In genomic region chr7:108146070-108146842, GRCh38 we compare ENCODE assay signal across 9 cellular contexts. TPM values are rescaled to one million over a fixed set of nuclear protein-coding genes. Genes with fewer than 3 reads are reported as not detected.
DNase-seq lines count a peak whose midpoint lies in the region; ATAC-seq and TF ChIP-seq lines count a peak whose summit lies in the region.
"Had no signal": no experiment of that assay in that cellular context is flagged by ENCODE, and none has a peak within 500 bp of the region (broad histone marks: within the 10 kb centered on the region; RNA-seq: fewer than 3 reads in every experiment).

No MANE protein-coding gene starts in this region.

- no peak overlapping the region for H3K27ac ChIP-seq in transverse colon

- peaks cover 0 to 6% (median 2%) of the 10 kb centered on the region in 4 donors for H3K4me1 ChIP-seq in transverse colon

- no peaks in the 10 kb centered on the region for H3K9me3 Mint-ChIP-seq in nephron
- H3K9me3 Mint-ChIP-seq: dendritic cell treated with granulocyte-macrophage colony-stimulating factor and Interleukin-4, amounts not matched to agents 40 ng/mL and 50 ng/mL, for 4 days had no signal

- in situ Hi-C loops in transverse colon (cut with MboI; ENCODE audit: low pct_ligation_motif_present in 1 of 4, low pct_unique_long_range_greater_than_20kb in 1 of 4, low sequenced_read_pairs in 3 of 4) = loop anchor here in 2 of 4 donors (25.0 kb wide), 2 partner anchors 259 to 409 kb away; partner anchors contain the start of genes CBLL1 (in 2 of the 2) and DLD (in 1 of the 2)

- intact Hi-C loops in transverse colon (cut with DNase I; ENCODE audit: low total_unique reads) = loop anchor here (10.0 kb wide), 2 partner anchors 141 to 251 kb away; partner anchors contain the start of genes DLD and LAMB1

- H3K36me3 ChIP-seq in transverse colon = no peaks in the 10 kb centered on the region

- ATAC-seq in HG03342 (IDR thresholded peaks at IDR 0.05; ENCODE audit: unreplicated experiment) = peak; percentile 59
- ATAC-seq in HG02870 (IDR thresholded peaks at IDR 0.05; ENCODE audit: unreplicated experiment) = no peak

- TF ChIP-seq POLR2A in transverse colon (IDR thresholded peaks at IDR 0.05) = no peak

- no peak overlapping the region for H3K4me3 Mint-ChIP-seq in nephron
- H3K4me3 Mint-ChIP-seq: dendritic cell treated with granulocyte-macrophage colony-stimulating factor and Interleukin-4, amounts not matched to agents 40 ng/mL and 50 ng/mL, for 4 days had no signal

- H3K27ac Mint-ChIP-seq in nephron = no peak overlapping the region
- H3K27ac Mint-ChIP-seq: dendritic cell treated with granulocyte-macrophage colony-stimulating factor and Interleukin-4, amounts not matched to agents 40 ng/mL and 50 ng/mL, for 4 days had no signal

- no peaks in the 10 kb centered on the region for H3K9me3 ChIP-seq in transverse colon

- no peak for TF ChIP-seq EP300 in transverse colon (IDR thresholded peaks at IDR 0.05; ENCODE audit: low read depth)

- H3K27me3 ChIP-seq in transverse colon = no peaks in the 10 kb centered on the region

- H3K36me3 Mint-ChIP-seq in nephron (ENCODE audit: low read depth) = no peaks in the 10 kb centered on the region

- DNase-seq in EL (peak; percentile 76), NCI-H526 treated with DMSO at 0.1 percent for 48 hours (lab: John Stamatoyannopoulos, UW) (peak; percentile 50), activated T-cell treated with anti-CD3 and anti-CD28 coated beads for 4 hours (peak; percentile 11), fibroblast of pulmonary artery (ENCODE audit: low read depth) (peak; percentile 91), transverse colon (peak; percentile 63)

- H3K27me3 Mint-ChIP-seq in nephron (ENCODE audit: low read depth) = peaks cover 4% of the 10 kb centered on the region

- 17 to 24% methylated on average over 4 to 12 of the region's 12 CpGs for WGBS in transverse colon (ENCODE audit: low coverage in 1 of 2), 2 donors

- H3K4me3 ChIP-seq in fibroblast of pulmonary artery (replicated peaks; ENCODE audit: low read depth, low read length) (no peak overlapping the region), transverse colon (no peak overlapping the region)

- H3K4me1 Mint-ChIP-seq in nephron = no peaks in the 10 kb centered on the region

- TF ChIP-seq CTCF in fibroblast of pulmonary artery (IDR thresholded peaks at IDR 0.05; ENCODE audit: low read length, missing control alignments) = peak; percentile 92
- TF ChIP-seq CTCF in nephron (IDR thresholded peaks at IDR 0.05; ENCODE audit: unreplicated experiment in 3 of 3) = peak; percentile 92 to 96 (median 94)
- TF ChIP-seq CTCF in transverse colon (IDR thresholded peaks at IDR 0.05) = peak; percentile 85 to 89 (median 87)

RNA-seq across cellular contexts. Expression of gene LAMB4, which starts 16.1 kb away (rescaled TPM):
- not detected for total RNA-seq in transverse colon

Comparison
In these comparisons a context has a peak if more than half of its experiments do, and no peak if none do; other contexts are left out.
1. DNase-seq: peak in every context shown above with its lines; median percentile 91 in fibroblast of pulmonary artery; 76 in EL; 63 in transverse colon; 50 in NCI-H526 treated with DMSO at 0.1 percent for 48 hours; 11 in activated T-cell treated with anti-CD3 and anti-CD28 coated beads for 4 hours.